In genomic region chr10:70490142-70490541, GRCh38 we compare ENCODE assay signal across 24 cellular contexts. TPM values are rescaled to one million over a fixed set of nuclear protein-coding genes. Genes with fewer than 3 reads are reported as not detected.
A peak's percentile ranks its signal among the peaks of the same experiment; 100 is the strongest.
DNase-seq lines count a peak whose midpoint lies in the region; TF ChIP-seq lines count a peak whose summit lies in the region.
"Had no signal": no experiment of that assay in that cellular context is flagged by ENCODE, and none has a peak within 500 bp of the region (broad histone marks: within the 10 kb centered on the region; RNA-seq: fewer than 3 reads in every experiment).

No MANE protein-coding gene starts in this region.

- no peak overlapping the region for H2AFZ ChIP-seq in OCI-LY7 (ENCODE audit: low read length)

- POLR2A ChIA-PET in OCI-LY7 (lab: Charles Lee), result interaction anchor here (1.0 to 2.2 kb wide), 9 partner anchors 9 to 86 kb away, joined by 3 to 9 read pairs (median 5); partner anchors contain the start of gene EIF4EBP2

- H3K9me3 ChIP-seq in BLaER1, result no peaks in the 10 kb centered on the region
- H3K9me3 ChIP-seq in OCI-LY7 (ENCODE audit: low read length), result no peaks in the 10 kb centered on the region

- H3K4me3 ChIP-seq in BLaER1 (no peak overlapping the region), OCI-LY7 (ENCODE audit: low read depth, low read length, poor library complexity, severe bottlenecking) (peak overlapping the region; percentile 52)

- H3K27ac ChIP-seq in BLaER1 (peak overlapping the region; percentile 72), OCI-LY7 (ENCODE audit: low read depth, low read length, poor library complexity, severe bottlenecking) (peak overlapping the region; percentile 98)

- no peaks in the 10 kb centered on the region for H3K27me3 Mint-ChIP-seq in IgD-negative memory B cell
- peaks cover 3% of the 10 kb centered on the region for H3K27me3 Mint-ChIP-seq in endothelial cell (ENCODE audit: unreplicated experiment)

- peaks cover 47 to 54% (median 49%) of the 10 kb centered on the region in 3 donors for H3K4me1 Mint-ChIP-seq in IgD-negative memory B cell
- H3K4me1 Mint-ChIP-seq in endothelial cell (ENCODE audit: unreplicated experiment), result peaks cover 76% of the 10 kb centered on the region

- no peaks in the 10 kb centered on the region for H3K27me3 ChIP-seq in BLaER1

- H4K20me1 ChIP-seq in BLaER1 (peaks cover 45% of the 10 kb centered on the region), OCI-LY7 (ENCODE audit: insufficient read depth, low read length) (no peaks in the 10 kb centered on the region)

- H3K27ac Mint-ChIP-seq in IgD-negative memory B cell, result peak overlapping the region; percentile 80 to 95 (median 94)
- H3K27ac Mint-ChIP-seq in endothelial cell (ENCODE audit: unreplicated experiment), result peak overlapping the region; percentile 67
- H3K27ac Mint-ChIP-seq: CD14-positive monocyte had no signal

- H3K4me3 Mint-ChIP-seq in IgD-negative memory B cell (peak overlapping the region in 3 of 4 donors; percentile 56 to 76 (median 67)), endothelial cell (ENCODE audit: unreplicated experiment) (no peak overlapping the region)
- H3K4me3 Mint-ChIP-seq: CD14-positive monocyte had no signal

- H3K4me1 ChIP-seq in BLaER1, result peaks cover 89% of the 10 kb centered on the region
- H3K4me1 ChIP-seq in OCI-LY7 (ENCODE audit: insufficient read depth, low read length, poor library complexity, severe bottlenecking), result peaks cover 75% of the 10 kb centered on the region

- peak overlapping the region; percentile 22; the same call in 1 of the 2 replicates for H3K9ac ChIP-seq in BLaER1

- H3K9me2 ChIP-seq in OCI-LY7 (ENCODE audit: insufficient read depth, low read length), result no peaks in the 10 kb centered on the region

- DNase-seq in OCI-LY7 (ENCODE audit: low spot score), result peak; percentile 87
- no peak for DNase-seq in endothelial cell (ENCODE audit: low spot score)
- DNase-seq in NCI-H510A treated with DMSO at 0.1 percent for 48 hours (lab: John Stamatoyannopoulos, UW), result no peak
- DNase-seq in SW480 (ENCODE audit: low spot score), result no peak
- DNase-seq in activated CD8-positive, alpha-beta memory T cell treated with anti-CD3 and anti-CD28 coated beads, Interleukin-2, amount 50 U/mL, for 48 hours, result no peak
- DNase-seq in stimulated activated CD4-positive, alpha-beta T cell treated with anti-CD3 and anti-CD28 coated beads, Interleukin-2, amount 100 ng/mL, for 24 hours, result no peak
- DNase-seq: 8988T, DMS53, EL, GF-D8, IMR-90, NCI-H1092 treated with DMSO at 0.1 percent for 48 hours, NCI-H1436 treated with DMSO at 0.1 percent for 48 hours, NCI-H2029, NCI-H226, NCI-H524, NCI-H82, Right ventricle myocardium superior, SW 1271 had no signal

- CTCF ChIA-PET in OCI-LY7 (lab: Charles Lee; ENCODE audit: unreplicated experiment), result interaction anchor here (1.8 kb wide), 1 partner anchor 9 kb away, joined by 12 read pairs; no protein-coding TSS in a partner anchor

- TF ChIP-seq CTCF in OCI-LY7 (conservative IDR thresholded peaks at IDR 0.05; ENCODE audit: low read length) (no peak), endothelial cell (IDR thresholded peaks at IDR 0.05; ENCODE audit: unreplicated experiment) (no peak)

- BruUV-seq in OCI-LY7 (replicated peaks; lab: Mats Ljungman, UMichigan), result no TSS peak

- no peaks in the 10 kb centered on the region for H3K9me3 Mint-ChIP-seq in IgD-negative memory B cell
- no peaks in the 10 kb centered on the region for H3K9me3 Mint-ChIP-seq in endothelial cell (ENCODE audit: unreplicated experiment)
- H3K9me3 Mint-ChIP-seq: CD14-positive monocyte had no signal

- H3K36me3 Mint-ChIP-seq in IgD-negative memory B cell (no peaks in the 10 kb centered on the region), endothelial cell (ENCODE audit: low read depth, unreplicated experiment) (peaks cover 52% of the 10 kb centered on the region)
- H3K36me3 Mint-ChIP-seq: CD14-positive monocyte had no signal

- peak overlapping the region; percentile 76 for H3K4me2 ChIP-seq in BLaER1
- peak overlapping the region; percentile 95 for H3K4me2 ChIP-seq in OCI-LY7 (ENCODE audit: low read length)

- intact Hi-C loops in OCI-LY7 (cut with micrococcal nuclease; ENCODE audit: unreplicated experiment), result loop anchor here (1.0 kb wide), 2 partner anchors 10 to 29 kb away; no protein-coding TSS in a partner anchor

- H3K36me3 ChIP-seq in BLaER1, result peaks cover 29% of the 10 kb centered on the region
- H3K36me3 ChIP-seq in OCI-LY7 (ENCODE audit: insufficient read depth, low read length), result peaks cover 42% of the 10 kb centered on the region

- peaks cover 71% of the 10 kb centered on the region for H3K79me2 ChIP-seq in OCI-LY7 (ENCODE audit: insufficient read depth, low read depth, low read length)

RNA-seq across cellular contexts. Expression of gene PALD1, which starts 11.6 kb away (rescaled TPM):
- 0.08 TPM for polyA plus RNA-seq in IgD-negative memory B cell
- 41.6 and 52.7 TPM in 2 replicates for total RNA-seq in OCI-LY7 (2014; rRNA removed; shearing (Covaris generic))
- total RNA-seq in OCI-LY7 (2022), result 54.5 and 66.7 TPM in 2 replicates
- total RNA-seq in endothelial cell (ENCODE audit: unreplicated experiment), result 166 TPM

RNA-seq across cellular contexts. Expression of gene NODAL, which starts 48.7 kb away (rescaled TPM):
- not detected for polyA plus RNA-seq in IgD-negative memory B cell
- not detected in 2 replicates for total RNA-seq in OCI-LY7 (2014; rRNA removed; shearing (Covaris generic))
- total RNA-seq in OCI-LY7 (2022) (not detected in 2 replicates), endothelial cell (ENCODE audit: unreplicated experiment) (1.5 TPM)
- total RNA-seq: IMR-90, LHCN-M2, Right ventricle myocardium superior, RPMI7951 had no signal
- polyA plus RNA-seq: CD14-positive monocyte, IMR-90 had no signal
